In genomic region chr12:6914246-6914947, GRCh38 we compare ENCODE assay signal across 8 cellular contexts. TPM values are rescaled to one million over a fixed set of nuclear protein-coding genes. Genes with fewer than 3 reads are reported as not detected.
DNase-seq lines count a peak whose midpoint lies in the region; ATAC-seq and TF ChIP-seq lines count a peak whose summit lies in the region.

TSS of gene ENO2 (plus strand) at chr12:6914580. CDS start at chr12:6915833, 1,253 bp downstream.

- H3K4me3 Mint-ChIP-seq in type B pancreatic cell: peak within 1 kb of the TSS; percentile 93

- H3K36me3 ChIP-seq in BE2C (peaks cover 21% of the 10 kb centered on the region), heart left ventricle (peaks cover 0 to 12% (median 0%) of the 10 kb centered on the region in 9 donors)

- DNase-seq in BE2C (peak; percentile 85), HUDEP-2 (lab: John Stamatoyannopoulos, UW; ENCODE audit: unreplicated experiment in 76 of 76) (peak in 49 of 76 experiments; percentile 7 to 81 (median 42)), SW480 (ENCODE audit: low spot score) (peak; percentile 78), heart left ventricle (peak; percentile 75 to 87 (median 80)), posterior vena cava (ENCODE audit: low spot score) (peak; percentile 93), type B pancreatic cell (ENCODE audit: extremely low spot score, unreplicated experiment) (no peak)
- peak; percentile 61 for DNase-seq in activated naive CD8-positive, alpha-beta T cell treated with anti-CD3 and anti-CD28 coated beads, Interleukin-2, amount 50 U/mL, for 16 hours (ENCODE audit: low read depth, low spot score)

- WGBS in heart left ventricle, 4 donors: 0 to 2% (median 1%) methylated on average over 34 to 68 of the region's 68 CpGs

- peak within 1 kb of the TSS; percentile 90 for H3K4me3 ChIP-seq in BE2C (ENCODE audit: low read depth, low read length)
- peak within 1 kb of the TSS; percentile 52 to 84 (median 71) for H3K4me3 ChIP-seq in heart left ventricle

- no peaks in the 10 kb centered on the region for H3K9me3 Mint-ChIP-seq in type B pancreatic cell

- ATAC-seq in GM19328 (IDR thresholded peaks at IDR 0.05; ENCODE audit: unreplicated experiment): peak; percentile 55
- ATAC-seq in heart left ventricle: peak; percentile 73 to 92 (median 89)

- no peak for TF ChIP-seq CTCF in BE2C (IDR thresholded peaks at IDR 0.05; ENCODE audit: low read depth, low read length)
- TF ChIP-seq CTCF in heart left ventricle (IDR thresholded peaks at IDR 0.05): no peak
- TF ChIP-seq CTCF in type B pancreatic cell (conservative IDR thresholded peaks at IDR 0.05): no peak

- peaks cover 9% of the 10 kb centered on the region for H3K4me1 Mint-ChIP-seq in type B pancreatic cell (ENCODE audit: unreplicated experiment)

- H3K36me3 Mint-ChIP-seq in type B pancreatic cell: peaks cover 4% of the 10 kb centered on the region

- no peaks in the 10 kb centered on the region for H3K27me3 ChIP-seq in BE2C
- peaks cover 0 to 14% (median 0%) of the 10 kb centered on the region in 9 donors for H3K27me3 ChIP-seq in heart left ventricle

- no peak for TF ChIP-seq POLR2A in heart left ventricle (IDR thresholded peaks at IDR 0.05)

- peaks cover 3% of the 10 kb centered on the region; the same call in 1 of the 2 replicates for H3K4me1 ChIP-seq in BE2C
- H3K4me1 ChIP-seq in heart left ventricle: peaks cover 0 to 19% (median 8%) of the 10 kb centered on the region in 12 donors

- H3K27ac Mint-ChIP-seq in type B pancreatic cell: peak within 1 kb of the TSS; percentile 81

- intact Hi-C loops in heart left ventricle (cut with DNase I) (no loop called here), posterior vena cava (cut with DNase I) (no loop called here)

- peaks cover 64% of the 10 kb centered on the region for H3K27me3 Mint-ChIP-seq in type B pancreatic cell

- peak within 1 kb of the TSS in 11 of 12 donors; percentile 42 to 89 (median 60) for H3K27ac ChIP-seq in heart left ventricle

- no peaks in the 10 kb centered on the region for H3K9me3 ChIP-seq in BE2C
- H3K9me3 ChIP-seq in heart left ventricle: no peaks in the 10 kb centered on the region

RNA-seq across cellular contexts. Expression of gene ENO2, which starts in this region (rescaled TPM):
- polyA plus RNA-seq in BE2C (2012; ENCODE audit: insufficient read depth, insufficient read length, low read depth): 443 TPM
- total RNA-seq in heart left ventricle (10 to 100 TPM in 6 of 9 donors, 1 to 10 TPM in 3; 4.6 to 30.9 (median 11.6) TPM), posterior vena cava (10 to 100 TPM; 45.6 to 57.1 TPM), type B pancreatic cell (ENCODE audit: low replicate concordance) (32.2 and 33.1 TPM in 2 replicates)
- polyA plus RNA-seq in heart left ventricle: 10 to 100 TPM; 10.4 to 22.1 TPM
